Comparison of ENCODE assay signal across 1 cellular context in the genomic region with DNA sequence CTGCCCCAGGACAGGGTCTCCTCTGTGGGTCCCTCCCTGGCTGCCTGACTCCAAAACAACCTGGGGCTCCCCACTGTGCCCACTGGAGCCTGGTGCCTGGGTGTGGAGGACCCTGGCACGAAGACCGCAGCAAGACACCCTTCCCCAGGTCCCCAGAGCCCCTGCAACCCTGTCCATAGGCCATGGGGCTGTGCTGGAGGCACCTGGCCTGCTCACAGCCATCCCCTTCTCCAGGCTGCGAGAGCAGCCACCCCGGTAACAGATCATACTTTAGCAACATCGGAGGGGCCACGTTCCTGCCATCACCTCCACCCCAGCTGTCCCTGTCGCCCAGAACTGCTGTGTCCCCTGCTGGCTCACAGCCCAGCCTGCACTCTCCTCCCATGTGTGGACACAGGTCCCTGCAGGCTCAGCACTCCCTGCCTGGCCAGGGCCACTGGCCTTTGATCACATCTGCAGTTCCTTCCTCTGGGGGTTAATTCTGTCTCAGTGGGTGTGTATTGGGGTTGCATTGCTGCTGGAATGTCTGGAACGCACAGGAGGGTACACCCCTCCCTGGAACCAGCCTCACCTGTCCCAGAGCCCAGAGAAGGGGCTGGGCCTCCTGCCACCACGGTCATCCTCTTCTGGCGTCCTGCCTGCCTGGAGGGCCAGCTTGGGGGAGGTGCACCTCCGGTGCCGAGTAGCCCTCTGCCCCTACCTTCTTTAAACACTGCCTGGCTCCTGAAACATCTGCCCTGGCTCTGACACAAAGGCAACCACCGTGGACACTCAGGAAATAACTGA.
TF ChIP-seq lines count a peak whose summit lies in the region.

No MANE protein-coding gene starts in this region.

TF ChIP-seq in HepG2, 621 proteins besides CTCF, POLR2A, EP300 and RAD21 (continued from another document and continues in another):
- TF ChIP-seq ZNF598 (CRISPR knock-in tag; IDR thresholded peaks at IDR 0.05; ENCODE audit: borderline replicate concordance): no peak
- TF ChIP-seq IRF2 (CRISPR knock-in tag; IDR thresholded peaks at IDR 0.05): peak; percentile 60
- peak; percentile 48; the same call in 1 of the 2 replicates for TF ChIP-seq CBX5 (CRISPR knock-in tag; IDR thresholded peaks at IDR 0.05; ENCODE audit: borderline replicate concordance)
- no peak for TF ChIP-seq ZNF354B (CRISPR knock-in tag; IDR thresholded peaks at IDR 0.05)
- TF ChIP-seq ZC3H4 (CRISPR knock-in tag; IDR thresholded peaks at IDR 0.05; ENCODE audit: borderline replicate concordance): no peak
- no peak; the same call in 1 of the 2 replicates for TF ChIP-seq KDM1A (CRISPR knock-in tag; IDR thresholded peaks at IDR 0.05)
- TF ChIP-seq, protein P1, sequence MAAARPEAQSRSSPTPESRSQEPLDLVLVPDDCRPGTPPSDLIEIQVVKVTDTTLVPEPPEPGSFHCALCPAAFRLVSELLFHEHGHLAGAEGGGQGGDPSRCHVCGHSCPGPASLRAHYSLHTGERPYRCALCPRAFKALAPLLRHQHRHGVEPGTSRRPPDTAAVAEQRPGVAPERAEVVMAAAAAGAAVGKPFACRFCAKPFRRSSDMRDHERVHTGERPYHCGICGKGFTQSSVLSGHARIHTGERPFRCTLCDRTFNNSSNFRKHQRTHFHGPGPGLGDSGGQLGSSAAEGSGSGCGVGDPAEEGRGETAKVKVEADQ (CRISPR knock-in tag; IDR thresholded peaks at IDR 0.05; ENCODE audit: borderline replicate concordance): no peak
- TF ChIP-seq ETV6 (CRISPR knock-in tag; conservative IDR thresholded peaks at IDR 0.05): no peak
- 0 out of 2 replicates have a peak, but pooled peaks have one; percentile 46 for TF ChIP-seq ZNF124 (CRISPR knock-in tag; IDR thresholded peaks at IDR 0.05)
- TF ChIP-seq KDM2A (CRISPR knock-in tag; IDR thresholded peaks at IDR 0.05; ENCODE audit: borderline replicate concordance, low read depth): no peak
- no peak for TF ChIP-seq SCMH1 (CRISPR knock-in tag; IDR thresholded peaks at IDR 0.05; ENCODE audit: borderline replicate concordance)
- TF ChIP-seq, protein P2, sequence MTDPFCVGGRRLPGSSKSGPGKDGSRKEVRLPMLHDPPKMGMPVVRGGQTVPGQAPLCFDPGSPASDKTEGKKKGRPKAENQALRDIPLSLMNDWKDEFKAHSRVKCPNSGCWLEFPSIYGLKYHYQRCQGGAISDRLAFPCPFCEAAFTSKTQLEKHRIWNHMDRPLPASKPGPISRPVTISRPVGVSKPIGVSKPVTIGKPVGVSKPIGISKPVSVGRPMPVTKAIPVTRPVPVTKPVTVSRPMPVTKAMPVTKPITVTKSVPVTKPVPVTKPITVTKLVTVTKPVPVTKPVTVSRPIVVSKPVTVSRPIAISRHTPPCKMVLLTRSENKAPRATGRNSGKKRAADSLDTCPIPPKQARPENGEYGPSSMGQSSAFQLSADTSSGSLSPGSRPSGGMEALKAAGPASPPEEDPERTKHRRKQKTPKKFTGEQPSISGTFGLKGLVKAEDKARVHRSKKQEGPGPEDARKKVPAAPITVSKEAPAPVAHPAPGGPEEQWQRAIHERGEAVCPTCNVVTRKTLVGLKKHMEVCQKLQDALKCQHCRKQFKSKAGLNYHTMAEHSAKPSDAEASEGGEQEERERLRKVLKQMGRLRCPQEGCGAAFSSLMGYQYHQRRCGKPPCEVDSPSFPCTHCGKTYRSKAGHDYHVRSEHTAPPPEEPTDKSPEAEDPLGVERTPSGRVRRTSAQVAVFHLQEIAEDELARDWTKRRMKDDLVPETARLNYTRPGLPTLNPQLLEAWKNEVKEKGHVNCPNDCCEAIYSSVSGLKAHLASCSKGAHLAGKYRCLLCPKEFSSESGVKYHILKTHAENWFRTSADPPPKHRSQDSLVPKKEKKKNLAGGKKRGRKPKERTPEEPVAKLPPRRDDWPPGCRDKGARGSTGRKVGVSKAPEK (CRISPR knock-in tag; IDR thresholded peaks at IDR 0.05; ENCODE audit: borderline replicate concordance): no peak
- no peak for TF ChIP-seq ZNF549 (CRISPR knock-in tag; IDR thresholded peaks at IDR 0.05)
- TF ChIP-seq ZNF484 (CRISPR knock-in tag; IDR thresholded peaks at IDR 0.05; ENCODE audit: borderline replicate concordance, low read depth): no peak
- TF ChIP-seq ZNF382 (CRISPR knock-in tag; IDR thresholded peaks at IDR 0.05; ENCODE audit: borderline replicate concordance): no peak
- no peak for TF ChIP-seq SOX6 (IDR thresholded peaks at IDR 0.05)
- TF ChIP-seq SOX6 (CRISPR knock-in tag; IDR thresholded peaks at IDR 0.05): peak; percentile 62
- TF ChIP-seq ZNF616 (CRISPR knock-in tag; IDR thresholded peaks at IDR 0.05; ENCODE audit: low read depth): no peak
- no peak for TF ChIP-seq MTF1 (CRISPR knock-in tag; IDR thresholded peaks at IDR 0.05)
- TF ChIP-seq, protein P3, sequence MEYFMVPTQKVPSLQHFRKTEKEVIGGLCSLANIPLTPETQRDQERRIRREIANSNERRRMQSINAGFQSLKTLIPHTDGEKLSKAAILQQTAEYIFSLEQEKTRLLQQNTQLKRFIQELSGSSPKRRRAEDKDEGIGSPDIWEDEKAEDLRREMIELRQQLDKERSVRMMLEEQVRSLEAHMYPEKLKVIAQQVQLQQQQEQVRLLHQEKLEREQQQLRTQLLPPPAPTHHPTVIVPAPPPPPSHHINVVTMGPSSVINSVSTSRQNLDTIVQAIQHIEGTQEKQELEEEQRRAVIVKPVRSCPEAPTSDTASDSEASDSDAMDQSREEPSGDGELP (IDR thresholded peaks at IDR 0.05; ENCODE audit: borderline replicate concordance, low read depth): peak; percentile 73; the same call in 1 of the 2 replicates
- TF ChIP-seq, protein P4, sequence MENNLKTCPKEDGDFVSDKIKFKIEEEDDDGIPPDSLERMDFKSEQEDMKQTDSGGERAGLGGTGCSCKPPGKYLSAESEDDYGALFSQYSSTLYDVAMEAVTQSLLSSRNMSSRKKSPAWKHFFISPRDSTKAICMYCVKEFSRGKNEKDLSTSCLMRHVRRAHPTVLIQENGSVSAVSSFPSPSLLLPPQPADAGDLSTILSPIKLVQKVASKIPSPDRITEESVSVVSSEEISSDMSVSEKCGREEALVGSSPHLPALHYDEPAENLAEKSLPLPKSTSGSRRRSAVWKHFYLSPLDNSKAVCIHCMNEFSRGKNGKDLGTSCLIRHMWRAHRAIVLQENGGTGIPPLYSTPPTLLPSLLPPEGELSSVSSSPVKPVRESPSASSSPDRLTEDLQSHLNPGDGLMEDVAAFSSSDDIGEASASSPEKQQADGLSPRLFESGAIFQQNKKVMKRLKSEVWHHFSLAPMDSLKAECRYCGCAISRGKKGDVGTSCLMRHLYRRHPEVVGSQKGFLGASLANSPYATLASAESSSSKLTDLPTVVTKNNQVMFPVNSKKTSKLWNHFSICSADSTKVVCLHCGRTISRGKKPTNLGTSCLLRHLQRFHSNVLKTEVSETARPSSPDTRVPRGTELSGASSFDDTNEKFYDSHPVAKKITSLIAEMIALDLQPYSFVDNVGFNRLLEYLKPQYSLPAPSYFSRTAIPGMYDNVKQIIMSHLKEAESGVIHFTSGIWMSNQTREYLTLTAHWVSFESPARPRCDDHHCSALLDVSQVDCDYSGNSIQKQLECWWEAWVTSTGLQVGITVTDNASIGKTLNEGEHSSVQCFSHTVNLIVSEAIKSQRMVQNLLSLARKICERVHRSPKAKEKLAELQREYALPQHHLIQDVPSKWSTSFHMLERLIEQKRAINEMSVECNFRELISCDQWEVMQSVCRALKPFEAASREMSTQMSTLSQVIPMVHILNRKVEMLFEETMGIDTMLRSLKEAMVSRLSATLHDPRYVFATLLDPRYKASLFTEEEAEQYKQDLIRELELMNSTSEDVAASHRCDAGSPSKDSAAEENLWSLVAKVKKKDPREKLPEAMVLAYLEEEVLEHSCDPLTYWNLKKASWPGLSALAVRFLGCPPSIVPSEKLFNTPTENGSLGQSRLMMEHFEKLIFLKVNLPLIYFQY (CRISPR knock-in tag; IDR thresholded peaks at IDR 0.05; ENCODE audit: borderline replicate concordance): peak; percentile 43; the same call in 1 of the 2 replicates
- TF ChIP-seq, protein P5, sequence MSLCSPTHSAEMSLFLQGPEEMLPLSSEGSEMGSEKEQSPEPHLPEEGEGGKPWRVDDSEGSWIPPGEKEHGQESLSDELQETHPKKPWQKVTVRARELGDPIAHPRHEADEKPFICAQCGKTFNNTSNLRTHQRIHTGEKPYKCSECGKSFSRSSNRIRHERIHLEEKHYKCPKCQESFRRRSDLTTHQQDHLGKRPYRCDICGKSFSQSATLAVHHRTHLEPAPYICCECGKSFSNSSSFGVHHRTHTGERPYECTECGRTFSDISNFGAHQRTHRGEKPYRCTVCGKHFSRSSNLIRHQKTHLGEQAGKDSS (CRISPR knock-in tag; IDR thresholded peaks at IDR 0.05; ENCODE audit: borderline replicate concordance, low read depth): 0 out of 2 replicates have a peak, but pooled peaks have one; percentile 65
- TF ChIP-seq ZNF768 (CRISPR knock-in tag; IDR thresholded peaks at IDR 0.05): peak; percentile 48; the same call in 1 of the 2 replicates
- no peak for TF ChIP-seq ONECUT2 (CRISPR knock-in tag; IDR thresholded peaks at IDR 0.05)
- TF ChIP-seq ZBTB42 (CRISPR knock-in tag; IDR thresholded peaks at IDR 0.05): peak; percentile 78; the same call in 1 of the 2 replicates
- TF ChIP-seq KMT2A (CRISPR knock-in tag; IDR thresholded peaks at IDR 0.05): no peak
- TF ChIP-seq MEIS2 (CRISPR knock-in tag; IDR thresholded peaks at IDR 0.05): no peak; the same call in 1 of the 2 replicates
- TF ChIP-seq CCAR2 (optimal IDR thresholded peaks at IDR 0.05; ENCODE audit: low read depth, low read length): no peak
- no peak for TF ChIP-seq FOXK1 (CRISPR knock-in tag; IDR thresholded peaks at IDR 0.05; ENCODE audit: borderline replicate concordance, low read depth)
- TF ChIP-seq ZNF563 (CRISPR knock-in tag; IDR thresholded peaks at IDR 0.05): peak; percentile 54; the same call in 1 of the 2 replicates
- no peak for TF ChIP-seq JDP2 (CRISPR knock-in tag; IDR thresholded peaks at IDR 0.05; ENCODE audit: borderline replicate concordance)
- no peak for TF ChIP-seq ZNF776 (CRISPR knock-in tag; IDR thresholded peaks at IDR 0.05)
- TF ChIP-seq SALL2 (CRISPR knock-in tag; IDR thresholded peaks at IDR 0.05): no peak
- TF ChIP-seq HNRNPUL1 (IDR thresholded peaks at IDR 0.05; ENCODE audit: low read depth, low read length): no peak
- TF ChIP-seq ZNF614 (CRISPR knock-in tag; IDR thresholded peaks at IDR 0.05; ENCODE audit: borderline replicate concordance): peak; percentile 66; the same call in 1 of the 2 replicates
- TF ChIP-seq ZMYM2 (CRISPR knock-in tag; IDR thresholded peaks at IDR 0.05): no peak
- no peak for TF ChIP-seq BORCS8-MEF2B (CRISPR knock-in tag; IDR thresholded peaks at IDR 0.05)
- 0 out of 2 replicates have a peak, but pooled peaks have one; percentile 60 for TF ChIP-seq HNRNPL (IDR thresholded peaks at IDR 0.05; ENCODE audit: low read depth, low read length)
- no peak for TF ChIP-seq RAD51 (IDR thresholded peaks at IDR 0.05; ENCODE audit: borderline replicate concordance)
- TF ChIP-seq MATR3 (CRISPR knock-in tag; IDR thresholded peaks at IDR 0.05): no peak
- TF ChIP-seq DPF2 (CRISPR knock-in tag; IDR thresholded peaks at IDR 0.05; ENCODE audit: borderline replicate concordance, low read depth): no peak
- no peak for TF ChIP-seq MTA3 (CRISPR knock-in tag; IDR thresholded peaks at IDR 0.05)
- TF ChIP-seq, protein P6, sequence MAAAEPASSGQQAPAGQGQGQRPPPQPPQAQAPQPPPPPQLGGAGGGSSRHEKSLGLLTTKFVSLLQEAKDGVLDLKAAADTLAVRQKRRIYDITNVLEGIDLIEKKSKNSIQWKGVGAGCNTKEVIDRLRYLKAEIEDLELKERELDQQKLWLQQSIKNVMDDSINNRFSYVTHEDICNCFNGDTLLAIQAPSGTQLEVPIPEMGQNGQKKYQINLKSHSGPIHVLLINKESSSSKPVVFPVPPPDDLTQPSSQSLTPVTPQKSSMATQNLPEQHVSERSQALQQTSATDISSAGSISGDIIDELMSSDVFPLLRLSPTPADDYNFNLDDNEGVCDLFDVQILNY (CRISPR knock-in tag; conservative IDR thresholded peaks at IDR 0.05): no peak
- TF ChIP-seq CEBPB (IDR thresholded peaks at IDR 0.05; ENCODE audit: borderline replicate concordance, low read depth, low read length): no peak
- TF ChIP-seq ZNF30 (CRISPR knock-in tag; IDR thresholded peaks at IDR 0.05): no peak
- TF ChIP-seq, protein P7, sequence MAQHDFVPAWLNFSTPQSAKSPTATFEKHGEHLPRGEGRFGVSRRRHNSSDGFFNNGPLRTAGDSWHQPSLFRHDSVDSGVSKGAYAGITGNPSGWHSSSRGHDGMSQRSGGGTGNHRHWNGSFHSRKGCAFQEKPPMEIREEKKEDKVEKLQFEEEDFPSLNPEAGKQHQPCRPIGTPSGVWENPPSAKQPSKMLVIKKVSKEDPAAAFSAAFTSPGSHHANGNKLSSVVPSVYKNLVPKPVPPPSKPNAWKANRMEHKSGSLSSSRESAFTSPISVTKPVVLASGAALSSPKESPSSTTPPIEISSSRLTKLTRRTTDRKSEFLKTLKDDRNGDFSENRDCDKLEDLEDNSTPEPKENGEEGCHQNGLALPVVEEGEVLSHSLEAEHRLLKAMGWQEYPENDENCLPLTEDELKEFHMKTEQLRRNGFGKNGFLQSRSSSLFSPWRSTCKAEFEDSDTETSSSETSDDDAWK (CRISPR knock-in tag; IDR thresholded peaks at IDR 0.05): no peak
- TF ChIP-seq BRCA1 (CRISPR knock-in tag; IDR thresholded peaks at IDR 0.05): no peak
- no peak for TF ChIP-seq ZFP41 (CRISPR knock-in tag; IDR thresholded peaks at IDR 0.05; ENCODE audit: borderline replicate concordance)
- TF ChIP-seq ZNF567 (CRISPR knock-in tag; IDR thresholded peaks at IDR 0.05; ENCODE audit: borderline replicate concordance): no peak
- no peak for TF ChIP-seq ZZZ3 (CRISPR knock-in tag; IDR thresholded peaks at IDR 0.05; ENCODE audit: borderline replicate concordance)
- TF ChIP-seq MEIS1 (CRISPR knock-in tag; IDR thresholded peaks at IDR 0.05; ENCODE audit: borderline replicate concordance): 0 out of 2 replicates have a peak, but pooled peaks have one; percentile 59
- TF ChIP-seq NFATC3 (CRISPR knock-in tag; IDR thresholded peaks at IDR 0.05): no peak
- TF ChIP-seq, protein P8, sequence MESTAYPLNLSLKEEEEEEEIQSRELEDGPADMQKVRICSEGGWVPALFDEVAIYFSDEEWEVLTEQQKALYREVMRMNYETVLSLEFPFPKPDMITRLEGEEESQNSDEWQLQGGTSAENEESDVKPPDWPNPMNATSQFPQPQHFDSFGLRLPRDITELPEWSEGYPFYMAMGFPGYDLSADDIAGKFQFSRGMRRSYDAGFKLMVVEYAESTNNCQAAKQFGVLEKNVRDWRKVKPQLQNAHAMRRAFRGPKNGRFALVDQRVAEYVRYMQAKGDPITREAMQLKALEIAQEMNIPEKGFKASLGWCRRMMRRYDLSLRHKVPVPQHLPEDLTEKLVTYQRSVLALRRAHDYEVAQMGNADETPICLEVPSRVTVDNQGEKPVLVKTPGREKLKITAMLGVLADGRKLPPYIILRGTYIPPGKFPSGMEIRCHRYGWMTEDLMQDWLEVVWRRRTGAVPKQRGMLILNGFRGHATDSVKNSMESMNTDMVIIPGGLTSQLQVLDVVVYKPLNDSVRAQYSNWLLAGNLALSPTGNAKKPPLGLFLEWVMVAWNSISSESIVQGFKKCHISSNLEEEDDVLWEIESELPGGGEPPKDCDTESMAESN (CRISPR knock-in tag; conservative IDR thresholded peaks at IDR 0.05): no peak
- peak; percentile 50; the same call in 1 of the 2 replicates for TF ChIP-seq ZNF451 (CRISPR knock-in tag; IDR thresholded peaks at IDR 0.05)
